In genomic region chr17:81667754-81668153, GRCh38 we compare ENCODE assay signal across 10 cellular contexts. TPM values are rescaled to one million over a fixed set of nuclear protein-coding genes. Genes with fewer than 3 reads are reported as not detected.
DNase-seq lines count a peak whose midpoint lies in the region; ATAC-seq, FAIRE-seq and TF ChIP-seq lines count a peak whose summit lies in the region.
"Had no signal": no experiment of that assay in that cellular context is flagged by ENCODE, and none has a peak within 500 bp of the region (broad histone marks: within the 10 kb centered on the region; RNA-seq: fewer than 3 reads in every experiment).

No MANE protein-coding gene starts in this region.

- H3K79me1 ChIP-seq in H9 (ENCODE audit: insufficient read depth, low read depth, low read length, poor library complexity, severe bottlenecking) (peaks cover 10% of the 10 kb centered on the region), H1 (ENCODE audit: low read depth, low read length) (peaks cover 8% of the 10 kb centered on the region)

- H3K9me3 ChIP-seq in H9 (ENCODE audit: control insufficient read depth, low read depth, low read length) (no peaks in the 10 kb centered on the region), PC-3 (ENCODE audit: low read length) (no peaks in the 10 kb centered on the region), H1 (ENCODE audit: insufficient read depth in 2 of 2, low read depth in 1 of 2, low read length in 1 of 2) (no peaks in the 10 kb centered on the region), skeletal muscle satellite cell (replicated peaks; ENCODE audit: low read length) (no peaks in the 10 kb centered on the region)

- no CpG with 5 or more reads among the region's 18 CpGs for WGBS in H9 (ENCODE audit: extremely low coverage, insufficient read length, low lambda C conversion rate)
- WGBS in H1 (ENCODE audit: extremely low coverage in 1 of 2, insufficient coverage in 1 of 2, insufficient read length in 1 of 2, insufficient replicate concordance in 2 of 2, low coverage in 1 of 2, low lambda C conversion rate in 2 of 2, missing lambda C conversion rate in 1 of 2), 2 experiments, result 83% methylated on average over 15 of the region's 18 CpGs; no CpG with 5 or more reads in 1 of the 2 experiments

- H3K14ac ChIP-seq in H9 (ENCODE audit: insufficient read depth, low read length), result no peak overlapping the region
- H3K14ac ChIP-seq in H1 (ENCODE audit: insufficient read length), result no peak overlapping the region

- H3K56ac ChIP-seq in H9 (ENCODE audit: insufficient read length, low read depth, low read length) (no peak overlapping the region), H1 (replicated peaks; ENCODE audit: insufficient read length, low read depth, low read length) (no peak overlapping the region)

- H2BK12ac ChIP-seq in H9 (ENCODE audit: insufficient read length, low read depth, low read length) (no peak overlapping the region), H1 (ENCODE audit: low read depth, low read length) (no peak overlapping the region)

- no peaks in the 10 kb centered on the region for H3K9me3 Mint-ChIP-seq in H9

- no peak for FAIRE-seq in H1 (lab: Jason Lieb, UNC)

- peak overlapping the region; percentile 97 for H3K4me3 Mint-ChIP-seq in H9

- BruUV-seq in PC-3 (replicated peaks; lab: Mats Ljungman, UMichigan), result TSS peak; percentile 42

- intact Hi-C loops in PC-3 (cut with micrococcal nuclease), result loop anchor here (2.0 kb wide), 1 partner anchor 31 kb away; the partner anchor contains the start of genes NPLOC4 and TSPAN10

- H3K18ac ChIP-seq in H9 (ENCODE audit: insufficient read length, low read depth, low read length) (no peak overlapping the region), H1 (ENCODE audit: extremely low read depth, low read length) (no peak overlapping the region)

- H4K91ac ChIP-seq in H9 (ENCODE audit: insufficient read length, low read depth, low read length) (no peak overlapping the region), H1 (replicated peaks; ENCODE audit: insufficient read length, low read length) (no peak overlapping the region)

- peak; percentile 77 for DNase-seq in H9
- peak; percentile 50 for DNase-seq in PC-3
- no peak for DNase-seq in H1 (ENCODE audit: low read depth in 1 of 2, low spot score in 2 of 2)
- no peak for DNase-seq in NCI-H1436 treated with DMSO at 0.1 percent for 48 hours (lab: John Stamatoyannopoulos, UW)
- DNase-seq in midbrain (lab: John Stamatoyannopoulos, UW), result no peak
- no peak for DNase-seq in HPDE6-E6E7 (ENCODE audit: extremely low spot score)
- DNase-seq: GOT3; stimulated activated naive CD4-positive, alpha-beta T cell treated with Interleukin-2 at 50 U/mL for 16 hours had no signal

- H3K23ac ChIP-seq in H9 (ENCODE audit: insufficient read length, low read depth, low read length), result no peak overlapping the region
- H3K23ac ChIP-seq in H1 (ENCODE audit: insufficient read length), result no peak overlapping the region

- CTCF ChIA-PET in PC-3 (lab: Charles Lee), result interaction anchor here (0.6 to 1.0 kb wide), 2 partner anchors 31 to 98 kb away, joined by 3 to 7 read pairs; partner anchors contain the start of genes NPLOC4 and TSPAN10
- CTCF ChIA-PET in H1 (lab: Charles Lee; ENCODE audit: partially characterized antibody), result interaction anchor here (0.8 to 2.2 kb wide), 9 partner anchors 11 to 38 kb away, joined by 3 to 10 read pairs (median 4); partner anchors contain the start of genes MRPL12 and PDE6G

- POLR2A ChIA-PET in PC-3 (lab: Charles Lee; ENCODE audit: unreplicated experiment), result interaction anchor here (0.5 to 0.6 kb wide), 2 partner anchors 17 to 166 kb away, joined by 3 to 4 read pairs; no protein-coding TSS in a partner anchor
- POLR2A ChIA-PET in H1 (lab: Charles Lee; ENCODE audit: partially characterized antibody), result interaction anchor here (0.9 to 9.3 kb wide), 9 partner anchors 8 to 39 kb away, joined by 3 to 65 read pairs (median 5); partner anchors contain the start of genes ARL16, HGS and MRPL12

- H2BK120ac ChIP-seq in H9 (ENCODE audit: low read depth, low read length, poor library complexity, severe bottlenecking) (no peak overlapping the region), H1 (replicated peaks; ENCODE audit: low read depth, low read length) (no peak overlapping the region)

- H3K79me2 ChIP-seq in H9 (ENCODE audit: insufficient read depth, low read length) (peaks cover 4% of the 10 kb centered on the region; the same call in 1 of the 2 replicates), PC-3 (ENCODE audit: low read length) (peaks cover 56% of the 10 kb centered on the region), H1 (ENCODE audit: control insufficient read depth in 1 of 2, insufficient read depth in 2 of 2, low read length in 2 of 2) (peaks cover 0 to 24% of the 10 kb centered on the region in 2 experiments; a peak in 2 of 4 replicates)

- H3K4me2 ChIP-seq in H9 (ENCODE audit: insufficient read depth, insufficient read length, low read length) (peak overlapping the region; percentile 89), PC-3 (ENCODE audit: low read length) (peak overlapping the region; percentile 100), H1 (ENCODE audit: insufficient read depth in 1 of 2, low read depth in 2 of 2, low read length in 2 of 2) (peak overlapping the region; percentile 18 to 64; a peak in 3 of 4 replicates), skeletal muscle satellite cell (ENCODE audit: low read length) (peak overlapping the region; percentile 42)

- TF ChIP-seq CTCF in H9 (conservative IDR thresholded peaks at IDR 0.05) (peak; percentile 44; the same call in 2 of the 3 replicates), PC-3 (conservative IDR thresholded peaks at IDR 0.05; ENCODE audit: low read depth, low read length) (peak; percentile 81), H1 (IDR thresholded peaks at IDR 0.05; ENCODE audit: control extremely low read depth in 1 of 3, insufficient read depth in 1 of 3, low read depth in 1 of 3, low read length in 3 of 3) (peak; percentile 35 to 60 (median 45); a peak in 3 of 4 replicates)

- peak overlapping the region in 2 of 3 experiments; percentile 56 to 68; a peak in 2 of 7 replicates for H3K27ac Mint-ChIP-seq in H9

- no peak overlapping the region for H2BK5ac ChIP-seq in H9 (ENCODE audit: insufficient read length, low read length)
- no peak overlapping the region for H2BK5ac ChIP-seq in H1 (ENCODE audit: low read depth, low read length)

- no peak overlapping the region for H4K5ac ChIP-seq in H9 (ENCODE audit: insufficient read length, low read depth, low read length)
- no peak overlapping the region for H4K5ac ChIP-seq in H1 (ENCODE audit: insufficient read length, low read depth, low read length)

- no peaks in the 10 kb centered on the region for H3K9me2 ChIP-seq in PC-3 (replicated peaks; ENCODE audit: low read length)

- H3K36me3 ChIP-seq in PC-3 (ENCODE audit: low read depth, low read length), result peaks cover 32% of the 10 kb centered on the region
- H3K36me3 ChIP-seq in H1 (ENCODE audit: control insufficient read depth in 2 of 4, insufficient read depth in 4 of 4, low read length in 3 of 4), result peaks cover 21 to 47% (median 38%) of the 10 kb centered on the region in 4 experiments
- H3K36me3 ChIP-seq in skeletal muscle satellite cell (ENCODE audit: insufficient read depth, low read length), result peaks cover 44% of the 10 kb centered on the region

- no peak overlapping the region for H2BK15ac ChIP-seq in H9 (ENCODE audit: low read depth, low read length)
- H2BK15ac ChIP-seq in H1 (ENCODE audit: low read length), result no peak overlapping the region

- H3K9ac ChIP-seq in H9 (ENCODE audit: extremely low read depth, insufficient read length, low read length) (no peak overlapping the region), PC-3 (ENCODE audit: low read length) (peak overlapping the region; percentile 98), H1 (replicated peaks in 1 of 4; ENCODE audit: extremely low read depth in 1 of 4, low read depth in 3 of 4, low read length in 3 of 4) (no peak overlapping the region), skeletal muscle satellite cell (ENCODE audit: low read depth, low read length) (no peak overlapping the region)

- H2AK5ac ChIP-seq in H9 (ENCODE audit: insufficient read length, low read length), result no peak overlapping the region
- H2AK5ac ChIP-seq in H1 (ENCODE audit: low read depth, low read length), result no peak overlapping the region

- peaks cover 3% of the 10 kb centered on the region for H3K23me2 ChIP-seq in H9 (ENCODE audit: insufficient read length, low read depth, low read length, poor library complexity, severe bottlenecking)
- H3K23me2 ChIP-seq in H1 (ENCODE audit: low read depth, low read length), result peaks cover 4% of the 10 kb centered on the region; the same call in 1 of the 2 replicates

- H3K4me3 ChIP-seq in PC-3 (ENCODE audit: low read length) (peak overlapping the region; percentile 93), H1 (ENCODE audit: extremely low read depth in 1 of 4, insufficient read depth in 2 of 4, low read depth in 3 of 4, low read length in 4 of 4) (peak overlapping the region in 2 of 4 experiments; percentile 10 to 88; a peak in 2 of 8 replicates), skeletal muscle satellite cell (ENCODE audit: low read length) (peak overlapping the region; percentile 24)

- no peaks in the 10 kb centered on the region for H3K27me3 ChIP-seq in H9 (ENCODE audit: insufficient read depth, low read length)
- H3K27me3 ChIP-seq in PC-3 (ENCODE audit: low read length), result no peaks in the 10 kb centered on the region
- no peaks in the 10 kb centered on the region for H3K27me3 ChIP-seq in H1 (replicated peaks in 1 of 4; ENCODE audit: control insufficient read depth in 3 of 4, extremely low read depth in 1 of 4, insufficient read depth in 3 of 4, low read length in 3 of 4)
- no peaks in the 10 kb centered on the region for H3K27me3 ChIP-seq in skeletal muscle satellite cell (ENCODE audit: control insufficient read depth, insufficient read depth, low read length)

- H3K4me1 Mint-ChIP-seq in H9, result peaks cover 18 to 19% of the 10 kb centered on the region in 2 experiments

- H2BK20ac ChIP-seq in H9 (ENCODE audit: low read depth, low read length, poor library complexity, severe bottlenecking) (no peak overlapping the region), H1 (ENCODE audit: low read length) (no peak overlapping the region)

- TF ChIP-seq RAD21 in H1 (IDR thresholded peaks at IDR 0.05 in 1 of 2, conservative IDR thresholded peaks at IDR 0.05 in 1 of 2; ENCODE audit: low read depth in 2 of 2, low read length in 2 of 2), result peak in 1 of 2 experiments; percentile 27; a peak in 1 of 4 replicates

- H3K36me3 Mint-ChIP-seq in H9 (ENCODE audit: insufficient read depth in 1 of 3, low read depth in 3 of 3), result peaks cover 43 to 65% (median 65%) of the 10 kb centered on the region in 3 experiments; a peak in 6 of 7 replicates

- no peak for TF ChIP-seq POLR2A in H1 (IDR thresholded peaks at IDR 0.05; ENCODE audit: control extremely low read depth in 1 of 2, low read depth in 2 of 2, low read length in 2 of 2)

- H3K4me1 ChIP-seq in H9 (ENCODE audit: insufficient read depth, low read length) (peaks cover 2% of the 10 kb centered on the region; the same call in 1 of the 2 replicates), PC-3 (ENCODE audit: insufficient read depth, low read length) (peaks cover 35% of the 10 kb centered on the region), H1 (replicated peaks in 1 of 4; ENCODE audit: control insufficient read depth in 3 of 4, insufficient read depth in 4 of 4, low read length in 3 of 4) (peaks cover 3 to 11% (median 8%) of the 10 kb centered on the region in 4 experiments), skeletal muscle satellite cell (ENCODE audit: control insufficient read depth, insufficient read depth, low read length) (peaks cover 21% of the 10 kb centered on the region)

- H3F3A ChIP-seq in PC-3 (ENCODE audit: low read length, unreplicated experiment), result no peaks in the 10 kb centered on the region

- peak; percentile 13 for ATAC-seq in PC-3

- H3K27me3 Mint-ChIP-seq in H9 (ENCODE audit: low read depth), result no peaks in the 10 kb centered on the region

- H4K20me1 ChIP-seq in H9 (ENCODE audit: control insufficient read depth, insufficient read depth, insufficient read length), result no peaks in the 10 kb centered on the region
- no peaks in the 10 kb centered on the region for H4K20me1 ChIP-seq in PC-3 (ENCODE audit: low read length)
- peaks cover 8 to 15% of the 10 kb centered on the region in 2 experiments for H4K20me1 ChIP-seq in H1 (replicated peaks in 1 of 2; ENCODE audit: control insufficient read depth in 1 of 2, insufficient read depth in 2 of 2, low read length in 2 of 2)

- TF ChIP-seq EP300 in H1 (IDR thresholded peaks at IDR 0.05; ENCODE audit: borderline replicate concordance in 1 of 2, low read depth in 2 of 2, low read length in 2 of 2), result no peak

- no peak overlapping the region for H3T11ph ChIP-seq in H9 (ENCODE audit: low read length)

- H2AFZ ChIP-seq in H9 (ENCODE audit: low read length) (no peak overlapping the region), PC-3 (ENCODE audit: low read length) (no peak overlapping the region), H1 (ENCODE audit: low read length) (no peak overlapping the region)

- H3K4ac ChIP-seq in H9 (ENCODE audit: low read depth, low read length), result no peak overlapping the region
- H3K4ac ChIP-seq in H1 (replicated peaks; ENCODE audit: insufficient read length, low read depth, low read length), result no peak overlapping the region

- no peak overlapping the region for H3K27ac ChIP-seq in H9 (ENCODE audit: insufficient read length, low read depth, low read length)
- H3K27ac ChIP-seq in PC-3 (ENCODE audit: low read length), result no peak overlapping the region
- H3K27ac ChIP-seq in H1 (ENCODE audit: low read depth, low read length), result no peak overlapping the region

- H4K8ac ChIP-seq in H9 (replicated peaks; ENCODE audit: insufficient read length, low read depth, low read length) (no peak overlapping the region), H1 (ENCODE audit: extremely low read depth, insufficient read depth, low read length) (no peak overlapping the region)

RNA-seq across cellular contexts. Expression of gene CCDC137, which starts 1.2 kb away (rescaled TPM):
- 57.5 and 60.8 TPM in 2 replicates for total RNA-seq in H9 (2021)
- 49.9 and 71.0 TPM in 2 replicates for total RNA-seq in PC-3 (2014; rRNA removed)
- 38.6 and 39.8 TPM in 2 replicates for total RNA-seq in H1 (2021; fragmentation: NEBNext Ultra II Directional; extraction: Animal tissue kit (Norgen Biotek cat#: 25700))
- polyA plus RNA-seq in H1 (2011; rRNA removed), result 17.6 and 23.3 TPM in 2 replicates
- 28.0 TPM for polyA plus RNA-seq in H1 (2011; cell fraction: cytosol; rRNA removed)
- 24.2 TPM for polyA plus RNA-seq in H1 (2011; cell fraction: nucleus; rRNA removed)
- 38.1 to 44.2 TPM (median 40.1 TPM) in 4 replicates for polyA plus RNA-seq in H1 (2012, experiment 1 of 2)
- 19.9 TPM for polyA plus RNA-seq in H1 (2012, experiment 2 of 2)
- polyA plus RNA-seq in H1 (2013, experiment 1 of 2), result 40.4 TPM
- 44.2 TPM for polyA plus RNA-seq in H1 (2013, experiment 2 of 2)
- 3.2 and 4.4 TPM in 2 replicates for polyA minus RNA-seq in H1 (2011; rRNA and poly(A)+ RNA removed)
- polyA minus RNA-seq in H1 (2011; cell fraction: cytosol; rRNA and poly(A)+ RNA removed), result 8.4 TPM
- 9.5 TPM for polyA minus RNA-seq in H1 (2011; cell fraction: nucleus; rRNA and poly(A)+ RNA removed)
- total RNA-seq in skeletal muscle satellite cell (2012; rRNA removed), result 9.0 and 9.6 TPM in 2 replicates

RNA-seq across cellular contexts. Expression of gene OXLD1, which starts 1.3 kb away (rescaled TPM):
- total RNA-seq in H9 (2021) (20.2 and 25.0 TPM in 2 replicates), PC-3 (2014; rRNA removed) (46.7 and 68.9 TPM in 2 replicates)
- 35.9 and 41.5 TPM in 2 replicates for total RNA-seq in H1 (2021; fragmentation: NEBNext Ultra II Directional; extraction: Animal tissue kit (Norgen Biotek cat#: 25700))
- 61.9 and 97.9 TPM in 2 replicates for polyA plus RNA-seq in H1 (2011; rRNA removed)
- 87.0 TPM for polyA plus RNA-seq in H1 (2011; cell fraction: cytosol; rRNA removed)
- 64.0 TPM for polyA plus RNA-seq in H1 (2011; cell fraction: nucleus; rRNA removed)
- polyA plus RNA-seq in H1 (2012, experiment 1 of 2), result 31.4 to 46.5 TPM (median 41.9 TPM) in 4 replicates
- polyA plus RNA-seq in H1 (2012, experiment 2 of 2), result 43.9 TPM
- 37.3 TPM for polyA plus RNA-seq in H1 (2013, experiment 1 of 2)
- 38.6 TPM for polyA plus RNA-seq in H1 (2013, experiment 2 of 2)
- polyA minus RNA-seq in H1 (2011; rRNA and poly(A)+ RNA removed), result 7.8 and 9.4 TPM in 2 replicates
- 12.5 TPM for polyA minus RNA-seq in H1 (2011; cell fraction: cytosol; rRNA and poly(A)+ RNA removed)
- 23.0 TPM for polyA minus RNA-seq in H1 (2011; cell fraction: nucleus; rRNA and poly(A)+ RNA removed)
- 45.0 and 47.4 TPM in 2 replicates for total RNA-seq in skeletal muscle satellite cell (2012; rRNA removed)

RNA-seq across cellular contexts. Expression of gene PDE6G, which starts 11.4 kb away (rescaled TPM):
- 5.7 TPM in 2 replicates for total RNA-seq in H9 (2021)
- 3.0 TPM in 1 of 2 replicates, not detected in the other for total RNA-seq in PC-3 (2014; rRNA removed)
- 5.8 and 6.4 TPM in 2 replicates for total RNA-seq in H1 (2021; fragmentation: NEBNext Ultra II Directional; extraction: Animal tissue kit (Norgen Biotek cat#: 25700))
- 12.9 and 15.1 TPM in 2 replicates for polyA plus RNA-seq in H1 (2011; rRNA removed)
- 7.8 TPM for polyA plus RNA-seq in H1 (2011; cell fraction: cytosol; rRNA removed)
- polyA plus RNA-seq in H1 (2011; cell fraction: nucleus; rRNA removed), result 8.5 TPM
- 7.9 to 8.8 TPM (median 8.4 TPM) in 4 replicates for polyA plus RNA-seq in H1 (2012, experiment 1 of 2)
- 11.4 TPM for polyA plus RNA-seq in H1 (2012, experiment 2 of 2)
- polyA plus RNA-seq in H1 (2013, experiment 1 of 2), result 6.9 TPM
- 5.8 TPM for polyA plus RNA-seq in H1 (2013, experiment 2 of 2)
- polyA minus RNA-seq in H1 (2011; rRNA and poly(A)+ RNA removed), result 1.6 and 5.0 TPM in 2 replicates
- 3.7 TPM for polyA minus RNA-seq in H1 (2011; cell fraction: cytosol; rRNA and poly(A)+ RNA removed)
- 1.5 TPM for polyA minus RNA-seq in H1 (2011; cell fraction: nucleus; rRNA and poly(A)+ RNA removed)
- not detected in 2 replicates for total RNA-seq in skeletal muscle satellite cell (2012; rRNA removed)
- total RNA-seq: NCI-H460 had no signal

RNA-seq across cellular contexts. Expression of gene ARL16, which starts 15.8 kb away (rescaled TPM):
- total RNA-seq in H9 (2021) (55.4 and 58.6 TPM in 2 replicates), PC-3 (2014; rRNA removed) (52.6 and 68.8 TPM in 2 replicates)
- 37.0 and 41.8 TPM in 2 replicates for total RNA-seq in H1 (2021; fragmentation: NEBNext Ultra II Directional; extraction: Animal tissue kit (Norgen Biotek cat#: 25700))
- polyA plus RNA-seq in H1 (2011; rRNA removed), result 60.8 and 64.2 TPM in 2 replicates
- 84.9 TPM for polyA plus RNA-seq in H1 (2011; cell fraction: cytosol; rRNA removed)
- 30.5 TPM for polyA plus RNA-seq in H1 (2011; cell fraction: nucleus; rRNA removed)
- polyA plus RNA-seq in H1 (2012, experiment 1 of 2), result 48.9 to 59.9 TPM (median 53.7 TPM) in 4 replicates
- 39.8 TPM for polyA plus RNA-seq in H1 (2012, experiment 2 of 2)
- 40.1 TPM for polyA plus RNA-seq in H1 (2013, experiment 1 of 2)
- polyA plus RNA-seq in H1 (2013, experiment 2 of 2), result 41.3 TPM
- polyA minus RNA-seq in H1 (2011; rRNA and poly(A)+ RNA removed), result 31.9 and 34.2 TPM in 2 replicates
- 15.9 TPM for polyA minus RNA-seq in H1 (2011; cell fraction: cytosol; rRNA and poly(A)+ RNA removed)
- polyA minus RNA-seq in H1 (2011; cell fraction: nucleus; rRNA and poly(A)+ RNA removed), result 18.6 TPM
- total RNA-seq in skeletal muscle satellite cell (2012; rRNA removed), result 14.4 and 24.7 TPM in 2 replicates

RNA-seq across cellular contexts. Expression of gene HGS, which starts 16.1 kb away (rescaled TPM):
- 99.3 and 106 TPM in 2 replicates for total RNA-seq in H9 (2021)
- total RNA-seq in PC-3 (2014; rRNA removed), result 177 and 194 TPM in 2 replicates
- 78.8 and 80.8 TPM in 2 replicates for total RNA-seq in H1 (2021; fragmentation: NEBNext Ultra II Directional; extraction: Animal tissue kit (Norgen Biotek cat#: 25700))
- 99.7 and 144 TPM in 2 replicates for polyA plus RNA-seq in H1 (2011; rRNA removed)
- 68.0 TPM for polyA plus RNA-seq in H1 (2011; cell fraction: cytosol; rRNA removed)
- polyA plus RNA-seq in H1 (2011; cell fraction: nucleus; rRNA removed), result 334 TPM
- 65.1 to 84.3 TPM (median 78.3 TPM) in 4 replicates for polyA plus RNA-seq in H1 (2012, experiment 1 of 2)
- 54.5 TPM for polyA plus RNA-seq in H1 (2012, experiment 2 of 2)
- 39.6 TPM for polyA plus RNA-seq in H1 (2013, experiment 1 of 2)
- polyA plus RNA-seq in H1 (2013, experiment 2 of 2), result 35.7 TPM
- 71.4 and 95.1 TPM in 2 replicates for polyA minus RNA-seq in H1 (2011; rRNA and poly(A)+ RNA removed)
- polyA minus RNA-seq in H1 (2011; cell fraction: cytosol; rRNA and poly(A)+ RNA removed), result 67.2 TPM
- polyA minus RNA-seq in H1 (2011; cell fraction: nucleus; rRNA and poly(A)+ RNA removed), result 69.8 TPM
- 106 and 108 TPM in 2 replicates for total RNA-seq in skeletal muscle satellite cell (2012; rRNA removed)

Comparison
In these comparisons a context has a peak if more than half of its experiments do, and no peak if none do; other contexts are left out.
1. DNase-seq: peak in H9 (single experiment) and PC-3 (single experiment); none in H1 (0 of 2), NCI-H1436 treated with DMSO at 0.1 percent for 48 hours (single experiment), midbrain (single experiment) and HPDE6-E6E7 (single experiment).
2. H3K4me2 ChIP-seq: peak in every context shown above with its lines; median percentile 100 in PC-3; 89 in H9; 42 in skeletal muscle satellite cell; 41 in H1.
3. Peak in every context shown above with its lines, with median percentiles within 50 percentile points of each other: CTCF ChIP-seq.